ENCODE assay signal across 9 cellular contexts in genomic region chr2:1403565-1403964, GRCh38. TPM values are rescaled to one million over a fixed set of nuclear protein-coding genes. Genes with fewer than 3 reads are reported as not detected.
"Had no signal": no experiment of that assay in that cellular context is flagged by ENCODE, and none has a peak within 500 bp of the region (broad histone marks: within the 10 kb centered on the region; RNA-seq: fewer than 3 reads in every experiment).

No MANE protein-coding gene starts in this region.

- H3K4me3 ChIP-seq: GM23248, HAP-1, K562 had no signal

- H3K9me3 ChIP-seq: HAP-1 had no signal

- DNase-seq: GM23248, GOT3, H7, HFFc6, IMR-90 had no signal

- H3K4me3 Mint-ChIP-seq: HFFc6 had no signal

- ATAC-seq: HCT116, K562 had no signal

- H3K4me1 ChIP-seq: HAP-1 had no signal

- H3K36me3 ChIP-seq: HAP-1 had no signal

- H3K27ac ChIP-seq: GM23248 had no signal

- H3K27ac Mint-ChIP-seq: HFFc6 had no signal

RNA-seq across cellular contexts. Expression of gene TPO, which starts 9.7 kb away (rescaled TPM):
- total RNA-seq: GM23248, H4, H7, HFFc6, IMR-90, K562 had no signal
